ENCODE assay signal across 19 cellular contexts in the genomic region with DNA sequence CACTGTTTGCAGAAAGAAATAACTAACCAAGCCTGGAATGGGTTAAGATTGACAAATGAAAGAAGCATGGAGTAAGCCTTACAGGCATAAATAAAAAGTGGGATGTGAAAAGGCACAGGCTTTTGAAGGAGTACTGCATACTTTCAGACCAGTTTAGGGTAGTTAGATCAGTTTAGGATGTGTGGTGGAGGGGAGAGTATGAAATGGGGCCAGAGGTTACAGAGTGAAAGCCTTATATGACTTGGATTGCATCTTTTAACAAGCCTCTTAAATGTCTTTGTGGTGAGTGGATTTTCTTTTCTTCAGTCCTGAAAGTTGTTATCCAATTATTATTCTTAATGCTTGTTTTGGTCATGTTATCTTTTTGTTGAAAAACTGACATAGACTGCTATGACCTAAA. TPM values are rescaled to one million over a fixed set of nuclear protein-coding genes. Genes with fewer than 3 reads are reported as not detected.
"Had no signal": no experiment of that assay in that cellular context is flagged by ENCODE, and none has a peak within 500 bp of the region (broad histone marks: within the 10 kb centered on the region; RNA-seq: fewer than 3 reads in every experiment).

No MANE protein-coding gene starts in this region.

- H3K9me3 Mint-ChIP-seq: neural progenitor cell had no signal

- H3K36me3 Mint-ChIP-seq: immature natural killer cell; natural killer cell treated with Interleukin-12 subunit alpha and Interleukin-12 subunit beta and Interleukin-15 and Interleukin-18, amount 100 ng/mL, for 72 hours; neural progenitor cell had no signal

- H3K27me3 Mint-ChIP-seq: natural killer cell treated with Interleukin-12 subunit alpha and Interleukin-12 subunit beta and Interleukin-15 and Interleukin-18, amount 100 ng/mL, for 72 hours; progenitor cell of endocrine pancreas had no signal

- H3K4me3 ChIP-seq: esophagus squamous epithelium, left ventricle myocardium inferior, lung, neural progenitor cell, pancreas, smooth muscle cell had no signal

- H2AFZ ChIP-seq: neural progenitor cell had no signal

- H3K27ac ChIP-seq: esophagus squamous epithelium, foreskin keratinocyte, left ventricle myocardium inferior, neural progenitor cell, pancreas had no signal

- DNase-seq: dermis blood vessel endothelial cell; esophagus squamous epithelium; foreskin keratinocyte; immature natural killer cell; left cardiac atrium; left ventricle myocardium inferior; mesenchymal stem cell; midbrain; nucleus accumbens; pancreas; stimulated activated CD4-positive, alpha-beta T cell treated with anti-CD3 and anti-CD28 coated beads, Interleukin-2, amount 100 ng/mL, for 48 hours; stimulated activated naive CD4-positive, alpha-beta T cell treated with Interleukin-2 at 50 U/mL for 16 hours; trophoblast cell had no signal

- H3K4me1 ChIP-seq: esophagus squamous epithelium, foreskin keratinocyte, left ventricle myocardium inferior, neural progenitor cell, pancreas had no signal

- H3K4me2 ChIP-seq: neural progenitor cell, smooth muscle cell had no signal

- H3K4me3 Mint-ChIP-seq: immature natural killer cell; natural killer cell treated with Interleukin-12 subunit alpha and Interleukin-12 subunit beta and Interleukin-15 and Interleukin-18, amount 100 ng/mL, for 72 hours; neural progenitor cell had no signal

- H3K36me3 ChIP-seq: esophagus squamous epithelium, left ventricle myocardium inferior, neural progenitor cell, pancreas had no signal

- H3K27ac Mint-ChIP-seq: immature natural killer cell; natural killer cell treated with Interleukin-12 subunit alpha and Interleukin-12 subunit beta and Interleukin-15 and Interleukin-18, amount 100 ng/mL, for 72 hours; neural progenitor cell; progenitor cell of endocrine pancreas had no signal

- H3K4me1 Mint-ChIP-seq: immature natural killer cell, neural progenitor cell had no signal

- H3K27me3 ChIP-seq: esophagus squamous epithelium, foreskin keratinocyte, neural progenitor cell, pancreas had no signal

- ATAC-seq: foreskin keratinocyte; left cardiac atrium; natural killer cell treated with Interleukin-12 subunit alpha and Interleukin-12 subunit beta and Interleukin-15 and Interleukin-18, amount 100 ng/mL, for 72 hours; pancreas; right cardiac atrium had no signal

RNA-seq across cellular contexts. Expression of a gene that starts 52.2 kb away (rescaled TPM):
- polyA plus RNA-seq: immature natural killer cell had no signal
